ENCODE assay signal across 9 cellular contexts in the genomic region with DNA sequence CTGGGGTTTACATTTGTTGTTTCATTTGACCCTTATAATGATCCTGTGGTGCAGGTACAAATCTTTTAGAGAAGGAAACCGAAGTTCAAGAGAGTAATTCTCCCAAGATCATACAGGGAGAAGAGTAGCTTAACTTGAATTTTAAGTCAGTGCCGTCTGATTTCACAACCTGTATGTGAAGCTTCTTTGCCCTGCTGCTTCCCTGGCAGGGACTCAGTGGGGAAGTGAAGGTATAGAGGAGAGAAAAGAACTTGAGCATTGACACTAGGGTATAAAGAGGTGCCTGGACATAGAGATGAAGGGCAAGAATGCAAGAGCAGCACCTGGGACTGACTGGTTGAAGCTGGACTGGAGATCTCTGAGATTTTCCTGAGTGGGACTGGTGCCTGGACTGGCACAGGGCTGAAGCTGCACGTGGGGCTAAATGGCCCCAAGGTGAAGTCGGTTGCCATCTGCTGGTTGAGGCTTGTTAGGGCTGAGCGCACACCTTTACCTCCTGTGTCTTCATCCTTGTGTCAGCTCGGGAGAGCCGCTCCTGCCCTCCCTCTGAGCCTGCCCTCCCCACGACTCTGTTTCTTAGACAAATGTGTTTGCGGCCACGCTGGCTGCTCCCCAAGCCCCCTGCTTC. TPM values are rescaled to one million over a fixed set of nuclear protein-coding genes. Genes with fewer than 3 reads are reported as not detected.
DNase-seq lines count a peak whose midpoint lies in the region; ATAC-seq and TF ChIP-seq lines count a peak whose summit lies in the region.
"Had no signal": no experiment of that assay in that cellular context is flagged by ENCODE, and none has a peak within 500 bp of the region (broad histone marks: within the 10 kb centered on the region; RNA-seq: fewer than 3 reads in every experiment).

No MANE protein-coding gene starts in this region.

- DNase-seq in G401 (ENCODE audit: low spot score), result peak; percentile 87
- DNase-seq in activated CD4-positive, alpha-beta T cell treated with anti-CD3 and anti-CD28 coated beads for 36 hours, result peak; percentile 78
- DNase-seq in ecto neural progenitor cell (ENCODE audit: low spot score), result peak; percentile 51
- DNase-seq in natural killer cell treated with Interleukin-12 subunit alpha and Interleukin-12 subunit beta and Interleukin-15 and Interleukin-18, amount 100 ng/mL, for 72 hours (ENCODE audit: low spot score), result no peak
- no peak for DNase-seq in uterus
- DNase-seq in SK-N-SH, result no peak

- H3K9me3 Mint-ChIP-seq in IgD-negative memory B cell, result no peaks in the 10 kb centered on the region
- no peaks in the 10 kb centered on the region for H3K9me3 Mint-ChIP-seq in activated CD4-positive, alpha-beta T cell treated with anti-CD3 and anti-CD28 coated beads for 36 hours (ENCODE audit: low read depth)
- H3K9me3 Mint-ChIP-seq in natural killer cell treated with Interleukin-12 subunit alpha and Interleukin-12 subunit beta and Interleukin-15 and Interleukin-18, amount 100 ng/mL, for 72 hours, result no peaks in the 10 kb centered on the region

- no peak for TF ChIP-seq EP300 in SK-N-SH (IDR thresholded peaks at IDR 0.05; ENCODE audit: borderline replicate concordance in 1 of 2, low read depth in 1 of 2, low read length in 1 of 2)

- TF ChIP-seq RAD21 in SK-N-SH (IDR thresholded peaks at IDR 0.05; ENCODE audit: low read length), result no peak

- H3K27me3 Mint-ChIP-seq in IgD-negative memory B cell, result no peaks in the 10 kb centered on the region
- no peaks in the 10 kb centered on the region for H3K27me3 Mint-ChIP-seq in activated CD4-positive, alpha-beta T cell treated with anti-CD3 and anti-CD28 coated beads for 36 hours
- no peaks in the 10 kb centered on the region for H3K27me3 Mint-ChIP-seq in natural killer cell treated with Interleukin-12 subunit alpha and Interleukin-12 subunit beta and Interleukin-15 and Interleukin-18, amount 100 ng/mL, for 72 hours

- no peaks in the 10 kb centered on the region for H3K36me3 Mint-ChIP-seq in IgD-negative memory B cell
- peaks cover 1% of the 10 kb centered on the region for H3K36me3 Mint-ChIP-seq in activated CD4-positive, alpha-beta T cell treated with anti-CD3 and anti-CD28 coated beads for 36 hours (ENCODE audit: low read depth)
- H3K36me3 Mint-ChIP-seq in natural killer cell treated with Interleukin-12 subunit alpha and Interleukin-12 subunit beta and Interleukin-15 and Interleukin-18, amount 100 ng/mL, for 72 hours, result no peaks in the 10 kb centered on the region

- H3K4me1 ChIP-seq in uterus (no peaks in the 10 kb centered on the region), SK-N-SH (ENCODE audit: control insufficient read depth in 1 of 2, insufficient read depth in 2 of 2, low read depth in 1 of 2, low read length in 1 of 2) (peaks cover 0 to 4% of the 10 kb centered on the region in 2 experiments; a peak in 1 of 4 replicates)

- H3K9me3 ChIP-seq in uterus (no peaks in the 10 kb centered on the region), SK-N-SH (no peaks in the 10 kb centered on the region)
- H3K9me3 ChIP-seq: SJSA1 had no signal

- no peaks in the 10 kb centered on the region for H3K27me3 ChIP-seq in uterus
- no peaks in the 10 kb centered on the region for H3K27me3 ChIP-seq in SK-N-SH (ENCODE audit: insufficient read depth)
- H3K27me3 ChIP-seq: SJSA1 had no signal

- H4K20me1 ChIP-seq in SK-N-SH (ENCODE audit: insufficient read depth), result peaks cover 3% of the 10 kb centered on the region; the same call in 1 of the 2 replicates

- H3K27ac Mint-ChIP-seq in IgD-negative memory B cell, result peak overlapping the region in 1 of 3 donors; percentile 88
- peak overlapping the region; percentile 84 for H3K27ac Mint-ChIP-seq in activated CD4-positive, alpha-beta T cell treated with anti-CD3 and anti-CD28 coated beads for 36 hours
- peak overlapping the region; percentile 40 to 57 for H3K27ac Mint-ChIP-seq in natural killer cell treated with Interleukin-12 subunit alpha and Interleukin-12 subunit beta and Interleukin-15 and Interleukin-18, amount 100 ng/mL, for 72 hours

- H3K27ac ChIP-seq in uterus (no peak overlapping the region), SK-N-SH (ENCODE audit: low read depth in 2 of 2, low read length in 1 of 2) (no peak overlapping the region)
- H3K27ac ChIP-seq: SJSA1 had no signal

- no peak overlapping the region for H2AFZ ChIP-seq in SK-N-SH (ENCODE audit: low read depth)

- no peaks in the 10 kb centered on the region for H3F3A ChIP-seq in SK-N-SH (replicated peaks; ENCODE audit: insufficient read depth)

- no peak for TF ChIP-seq POLR2A in uterus (IDR thresholded peaks at IDR 0.05)

- peak overlapping the region; percentile 0 to 78 (median 40) for H3K4me3 Mint-ChIP-seq in IgD-negative memory B cell
- H3K4me3 Mint-ChIP-seq in activated CD4-positive, alpha-beta T cell treated with anti-CD3 and anti-CD28 coated beads for 36 hours, result peak overlapping the region; percentile 43
- H3K4me3 Mint-ChIP-seq in natural killer cell treated with Interleukin-12 subunit alpha and Interleukin-12 subunit beta and Interleukin-15 and Interleukin-18, amount 100 ng/mL, for 72 hours, result peak overlapping the region; percentile 74

- H3K4me3 ChIP-seq in uterus, result no peak overlapping the region
- H3K4me3 ChIP-seq in SK-N-SH (ENCODE audit: low read depth in 2 of 2, low read length in 1 of 2), result no peak overlapping the region
- H3K4me3 ChIP-seq: SJSA1 had no signal

- H3K36me3 ChIP-seq in uterus, result no peaks in the 10 kb centered on the region
- no peaks in the 10 kb centered on the region for H3K36me3 ChIP-seq in SK-N-SH (replicated peaks in 1 of 2; ENCODE audit: control insufficient read depth in 1 of 2, insufficient read depth in 2 of 2, low read length in 1 of 2)
- H3K36me3 ChIP-seq: SJSA1 had no signal

- CTCF ChIA-PET in activated CD4-positive, alpha-beta T cell treated with anti-CD3 and anti-CD28 coated beads for 36 hours (lab: Charles Lee), result interaction anchor here (0.6 to 2.9 kb wide), 25 partner anchors 10 to 513 kb away, joined by 3 to 23 read pairs (median 3); partner anchors contain the start of genes FARS2 and LYRM4
- CTCF ChIA-PET in SK-N-SH (lab: Yijun Ruan, JAX), result interaction anchor here (1.1 to 2.1 kb wide), 2 partner anchors 10 to 14 kb away, joined by 3 to 8 read pairs; no protein-coding TSS in a partner anchor

- no peaks in the 10 kb centered on the region for H3K9me2 ChIP-seq in SK-N-SH

- 96% methylated on average over 8 of the region's 10 CpGs for WGBS in SK-N-SH (ENCODE audit: low lambda C conversion rate)

- POLR2A ChIA-PET in activated CD4-positive, alpha-beta T cell treated with anti-CD3 and anti-CD28 coated beads for 36 hours (lab: Charles Lee), result interaction anchor here (1.1 to 2.0 kb wide), 2 partner anchors 23 to 41 kb away, joined by 3 to 9 read pairs; partner anchors contain the start of gene FARS2
- POLR2A ChIA-PET in SK-N-SH (lab: Yijun Ruan, JAX), result no interaction called here

- TF ChIP-seq CTCF in uterus (IDR thresholded peaks at IDR 0.05) (peak in 3 of 4 experiments; percentile 15 to 39 (median 18)), SK-N-SH (IDR thresholded peaks at IDR 0.05) (no peak)

- in situ Hi-C loops in G401 (cut with HindIII; ENCODE audit: low sequenced_read_pairs), result no loop called here

- intact Hi-C loops in activated CD4-positive, alpha-beta T cell treated with anti-CD3 and anti-CD28 coated beads for 36 hours (cut with DNase I, micrococcal nuclease), result loop anchor here (1.0 kb wide), 6 partner anchors 23 to 160 kb away; partner anchors contain the start of genes FARS2 (in 1 of the 2) and LYRM4 (in 1 of the 2)
- intact Hi-C loops in uterus (cut with DNase I; ENCODE audit: low total_unique reads), result no loop called here

- no peak overlapping the region for H3K9ac ChIP-seq in SK-N-SH

- H3K4me2 ChIP-seq in SK-N-SH, result no peak overlapping the region

- peaks cover 10 to 35% (median 28%) of the 10 kb centered on the region in 3 donors for H3K4me1 Mint-ChIP-seq in IgD-negative memory B cell
- H3K4me1 Mint-ChIP-seq in activated CD4-positive, alpha-beta T cell treated with anti-CD3 and anti-CD28 coated beads for 36 hours, result peaks cover 54% of the 10 kb centered on the region
- H3K4me1 Mint-ChIP-seq in natural killer cell treated with Interleukin-12 subunit alpha and Interleukin-12 subunit beta and Interleukin-15 and Interleukin-18, amount 100 ng/mL, for 72 hours (ENCODE audit: low read depth in 2 of 2), result peaks cover 35 to 43% of the 10 kb centered on the region in 2 donors

- peaks cover 9% of the 10 kb centered on the region for H3K79me2 ChIP-seq in SK-N-SH (ENCODE audit: insufficient read depth)

- peak; percentile 74 for ATAC-seq in GM21528 (IDR thresholded peaks at IDR 0.05; ENCODE audit: low FRiP score, unreplicated experiment)
- peak; percentile 68 for ATAC-seq in activated CD4-positive, alpha-beta T cell treated with anti-CD3 and anti-CD28 coated beads for 36 hours
- ATAC-seq in natural killer cell treated with Interleukin-12 subunit alpha and Interleukin-12 subunit beta and Interleukin-15 and Interleukin-18, amount 100 ng/mL, for 72 hours, result peak; percentile 65 to 72

TF ChIP-seq in SK-N-SH, 30 proteins besides CTCF, POLR2A, EP300 and RAD21:
- no peak for TF ChIP-seq FOSL2 (IDR thresholded peaks at IDR 0.05; ENCODE audit: borderline replicate concordance, low read depth)
TF ChIP-seq in SK-N-SH: peak in this region for 0.

RNA-seq across cellular contexts. Expression of gene FARS2, which starts 41.8 kb away (rescaled TPM):
- total RNA-seq in G401 (2014; rRNA removed; shearing (Covaris generic)), result 17.7 and 23.8 TPM in 2 replicates
- polyA plus RNA-seq in IgD-negative memory B cell, result 32.8 TPM
- total RNA-seq in activated CD4-positive, alpha-beta T cell treated with anti-CD3 and anti-CD28 coated beads for 36 hours, result 10 to 100 TPM; 17.6 to 18.4 TPM
- 10 to 100 TPM; 20.4 to 41.7 TPM for total RNA-seq in natural killer cell treated with Interleukin-12 subunit alpha and Interleukin-12 subunit beta and Interleukin-15 and Interleukin-18, amount 100 ng/mL, for 72 hours
- total RNA-seq in uterus, result 10 to 100 TPM; 14.4 to 32.5 (median 25.6) TPM
- polyA plus RNA-seq in SK-N-SH (2012; rRNA removed), result 12.5 and 16.1 TPM in 2 replicates
- 13.7 and 14.2 TPM in 2 replicates for polyA plus RNA-seq in SK-N-SH (2012; cell fraction: cytosol; rRNA removed)
- 12.1 and 13.3 TPM in 2 replicates for polyA plus RNA-seq in SK-N-SH (2012; cell fraction: nucleus; rRNA removed)

RNA-seq across cellular contexts. Expression of gene LYRM4, which starts 42.4 kb away (rescaled TPM):
- total RNA-seq in G401 (2014; rRNA removed; shearing (Covaris generic)), result 39.1 and 55.9 TPM in 2 replicates
- polyA plus RNA-seq in IgD-negative memory B cell, result 36.3 TPM
- total RNA-seq in activated CD4-positive, alpha-beta T cell treated with anti-CD3 and anti-CD28 coated beads for 36 hours, result 10 to 100 TPM; 46.4 to 53.4 TPM
- 10 to 100 TPM; 27.7 to 43.0 TPM for total RNA-seq in natural killer cell treated with Interleukin-12 subunit alpha and Interleukin-12 subunit beta and Interleukin-15 and Interleukin-18, amount 100 ng/mL, for 72 hours
- 10 to 100 TPM in 2 of 4 donors, 1 to 10 TPM in 2; 3.1 to 33.0 (median 15.7) TPM for total RNA-seq in uterus
- 37.2 and 43.4 TPM in 2 replicates for polyA plus RNA-seq in SK-N-SH (2012; rRNA removed)
- polyA plus RNA-seq in SK-N-SH (2012; cell fraction: cytosol; rRNA removed), result 46.3 and 51.5 TPM in 2 replicates
- 17.0 and 17.3 TPM in 2 replicates for polyA plus RNA-seq in SK-N-SH (2012; cell fraction: nucleus; rRNA removed)

Comparison
In these comparisons a context has a peak if more than half of its experiments do, and no peak if none do; other contexts are left out.
1. DNase-seq: peak in G401 (single experiment), activated CD4-positive, alpha-beta T cell treated with anti-CD3 and anti-CD28 coated beads for 36 hours (single experiment) and ecto neural progenitor cell (single experiment); none in natural killer cell treated with Interleukin-12 subunit alpha and Interleukin-12 subunit beta and Interleukin-15 and Interleukin-18, amount 100 ng/mL, for 72 hours (single experiment), uterus (0 of 2) and SK-N-SH (single experiment).
2. Peak in every context shown above with its lines, with median percentiles within 50 percentile points of each other: ATAC-seq and H3K4me3 Mint-ChIP-seq.